Comparison of ENCODE assay signal across 1 cellular context in the genomic region with DNA sequence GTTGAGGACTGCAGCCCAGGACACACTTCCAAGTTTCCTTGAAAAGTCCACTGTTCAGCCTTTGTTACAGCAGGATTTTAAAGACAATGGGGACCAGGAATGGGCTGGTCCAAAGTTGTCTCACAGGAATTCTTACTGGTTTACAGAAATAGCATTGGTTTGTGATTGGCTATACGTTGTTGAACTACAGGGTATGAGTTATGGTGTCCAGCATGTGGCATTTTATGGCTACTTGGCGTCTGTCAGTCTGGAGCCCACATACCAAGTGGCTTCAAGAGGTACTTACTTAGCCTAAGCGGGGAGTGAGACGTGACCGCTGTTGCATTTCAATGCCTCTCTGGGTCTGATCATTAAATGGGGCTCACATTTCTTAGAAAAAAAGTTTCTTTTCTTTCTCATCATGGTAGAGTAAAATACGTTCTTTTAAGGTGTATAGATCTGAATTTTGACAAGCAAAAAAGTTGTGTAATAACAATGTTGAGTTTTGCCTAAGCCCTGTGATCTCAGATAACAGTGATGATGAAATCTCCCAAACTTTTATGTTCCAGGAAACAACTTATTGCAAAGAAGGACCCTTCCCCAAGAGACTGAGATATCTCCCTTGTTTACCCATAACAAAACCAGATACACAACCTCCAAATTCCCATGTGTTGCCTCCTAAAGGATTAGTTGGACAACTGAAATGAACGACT.
TF ChIP-seq lines count a peak whose summit lies in the region.

No MANE protein-coding gene starts in this region.

TF ChIP-seq in HepG2, 621 proteins besides CTCF, POLR2A, EP300 and RAD21 (continued from another document and continues in another):
- TF ChIP-seq NRL (CRISPR knock-in tag; IDR thresholded peaks at IDR 0.05; ENCODE audit: borderline replicate concordance) (no peak), ZNF546 (CRISPR knock-in tag; conservative IDR thresholded peaks at IDR 0.05) (no peak), SOX5 (CRISPR knock-in tag; IDR thresholded peaks at IDR 0.05; ENCODE audit: borderline replicate concordance) (no peak), ZMYM3 (CRISPR knock-in tag; IDR thresholded peaks at IDR 0.05) (no peak), ZNF225 (CRISPR knock-in tag; IDR thresholded peaks at IDR 0.05) (no peak), ADNP (CRISPR knock-in tag; IDR thresholded peaks at IDR 0.05) (no peak), ZFP1 (CRISPR knock-in tag; IDR thresholded peaks at IDR 0.05) (no peak), ZSCAN20 (CRISPR knock-in tag; IDR thresholded peaks at IDR 0.05; ENCODE audit: borderline replicate concordance) (no peak), KDM6A (CRISPR knock-in tag; IDR thresholded peaks at IDR 0.05; ENCODE audit: low read depth) (no peak), CENPX (CRISPR knock-in tag; IDR thresholded peaks at IDR 0.05) (no peak), NAIF1 (CRISPR knock-in tag; IDR thresholded peaks at IDR 0.05; ENCODE audit: borderline replicate concordance) (no peak), ZNF597 (CRISPR knock-in tag; IDR thresholded peaks at IDR 0.05) (no peak), ZKSCAN1 (IDR thresholded peaks at IDR 0.05; ENCODE audit: low read length) (no peak), LBX2 (CRISPR knock-in tag; IDR thresholded peaks at IDR 0.05; ENCODE audit: borderline replicate concordance) (no peak), SOX6 (IDR thresholded peaks at IDR 0.05) (no peak), SOX6 (CRISPR knock-in tag; IDR thresholded peaks at IDR 0.05) (peak; percentile 51; the same call in 1 of the 2 replicates), MBD4 (IDR thresholded peaks at IDR 0.05; ENCODE audit: borderline replicate concordance, low read length) (no peak), ZNF766 (CRISPR knock-in tag; IDR thresholded peaks at IDR 0.05; ENCODE audit: borderline replicate concordance) (no peak), HOXD1 (CRISPR knock-in tag; IDR thresholded peaks at IDR 0.05) (no peak), ZNF30 (CRISPR knock-in tag; IDR thresholded peaks at IDR 0.05) (no peak), BCL6 (CRISPR knock-in tag; IDR thresholded peaks at IDR 0.05) (0 out of 2 replicates have a peak, but pooled peaks have one; percentile 13), NR2F2 (IDR thresholded peaks at IDR 0.05; ENCODE audit: borderline replicate concordance, low read depth) (no peak), FOXK1 (CRISPR knock-in tag; IDR thresholded peaks at IDR 0.05; ENCODE audit: borderline replicate concordance, low read depth) (0 out of 2 replicates have a peak, but pooled peaks have one; percentile 27), NFKB2 (CRISPR knock-in tag; IDR thresholded peaks at IDR 0.05; ENCODE audit: borderline replicate concordance) (no peak), CREB1 (IDR thresholded peaks at IDR 0.05) (no peak), CREB1 (CRISPR knock-in tag; IDR thresholded peaks at IDR 0.05) (peak; percentile 29; the same call in 1 of the 2 replicates), POGZ (CRISPR knock-in tag; IDR thresholded peaks at IDR 0.05) (no peak), ZNF644 (CRISPR knock-in tag; IDR thresholded peaks at IDR 0.05; ENCODE audit: low read depth) (no peak), ZNF709 (CRISPR knock-in tag; IDR thresholded peaks at IDR 0.05) (no peak), RNF219 (CRISPR knock-in tag; IDR thresholded peaks at IDR 0.05) (no peak), MIER3 (CRISPR knock-in tag; IDR thresholded peaks at IDR 0.05; ENCODE audit: borderline replicate concordance) (no peak), BATF2 (CRISPR knock-in tag; IDR thresholded peaks at IDR 0.05) (no peak), ZFP82 (CRISPR knock-in tag; IDR thresholded peaks at IDR 0.05; ENCODE audit: borderline replicate concordance) (no peak), KIAA2018 (CRISPR knock-in tag; IDR thresholded peaks at IDR 0.05; ENCODE audit: borderline replicate concordance) (no peak), ZNF747 (CRISPR knock-in tag; IDR thresholded peaks at IDR 0.05; ENCODE audit: borderline replicate concordance) (no peak)
- TF ChIP-seq, protein P1, sequence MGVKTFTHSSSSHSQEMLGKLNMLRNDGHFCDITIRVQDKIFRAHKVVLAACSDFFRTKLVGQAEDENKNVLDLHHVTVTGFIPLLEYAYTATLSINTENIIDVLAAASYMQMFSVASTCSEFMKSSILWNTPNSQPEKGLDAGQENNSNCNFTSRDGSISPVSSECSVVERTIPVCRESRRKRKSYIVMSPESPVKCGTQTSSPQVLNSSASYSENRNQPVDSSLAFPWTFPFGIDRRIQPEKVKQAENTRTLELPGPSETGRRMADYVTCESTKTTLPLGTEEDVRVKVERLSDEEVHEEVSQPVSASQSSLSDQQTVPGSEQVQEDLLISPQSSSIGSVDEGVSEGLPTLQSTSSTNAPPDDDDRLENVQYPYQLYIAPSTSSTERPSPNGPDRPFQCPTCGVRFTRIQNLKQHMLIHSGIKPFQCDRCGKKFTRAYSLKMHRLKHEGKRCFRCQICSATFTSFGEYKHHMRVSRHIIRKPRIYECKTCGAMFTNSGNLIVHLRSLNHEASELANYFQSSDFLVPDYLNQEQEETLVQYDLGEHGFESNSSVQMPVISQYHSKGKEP (CRISPR knock-in tag; IDR thresholded peaks at IDR 0.05) = no peak
- TF ChIP-seq, protein P2, sequence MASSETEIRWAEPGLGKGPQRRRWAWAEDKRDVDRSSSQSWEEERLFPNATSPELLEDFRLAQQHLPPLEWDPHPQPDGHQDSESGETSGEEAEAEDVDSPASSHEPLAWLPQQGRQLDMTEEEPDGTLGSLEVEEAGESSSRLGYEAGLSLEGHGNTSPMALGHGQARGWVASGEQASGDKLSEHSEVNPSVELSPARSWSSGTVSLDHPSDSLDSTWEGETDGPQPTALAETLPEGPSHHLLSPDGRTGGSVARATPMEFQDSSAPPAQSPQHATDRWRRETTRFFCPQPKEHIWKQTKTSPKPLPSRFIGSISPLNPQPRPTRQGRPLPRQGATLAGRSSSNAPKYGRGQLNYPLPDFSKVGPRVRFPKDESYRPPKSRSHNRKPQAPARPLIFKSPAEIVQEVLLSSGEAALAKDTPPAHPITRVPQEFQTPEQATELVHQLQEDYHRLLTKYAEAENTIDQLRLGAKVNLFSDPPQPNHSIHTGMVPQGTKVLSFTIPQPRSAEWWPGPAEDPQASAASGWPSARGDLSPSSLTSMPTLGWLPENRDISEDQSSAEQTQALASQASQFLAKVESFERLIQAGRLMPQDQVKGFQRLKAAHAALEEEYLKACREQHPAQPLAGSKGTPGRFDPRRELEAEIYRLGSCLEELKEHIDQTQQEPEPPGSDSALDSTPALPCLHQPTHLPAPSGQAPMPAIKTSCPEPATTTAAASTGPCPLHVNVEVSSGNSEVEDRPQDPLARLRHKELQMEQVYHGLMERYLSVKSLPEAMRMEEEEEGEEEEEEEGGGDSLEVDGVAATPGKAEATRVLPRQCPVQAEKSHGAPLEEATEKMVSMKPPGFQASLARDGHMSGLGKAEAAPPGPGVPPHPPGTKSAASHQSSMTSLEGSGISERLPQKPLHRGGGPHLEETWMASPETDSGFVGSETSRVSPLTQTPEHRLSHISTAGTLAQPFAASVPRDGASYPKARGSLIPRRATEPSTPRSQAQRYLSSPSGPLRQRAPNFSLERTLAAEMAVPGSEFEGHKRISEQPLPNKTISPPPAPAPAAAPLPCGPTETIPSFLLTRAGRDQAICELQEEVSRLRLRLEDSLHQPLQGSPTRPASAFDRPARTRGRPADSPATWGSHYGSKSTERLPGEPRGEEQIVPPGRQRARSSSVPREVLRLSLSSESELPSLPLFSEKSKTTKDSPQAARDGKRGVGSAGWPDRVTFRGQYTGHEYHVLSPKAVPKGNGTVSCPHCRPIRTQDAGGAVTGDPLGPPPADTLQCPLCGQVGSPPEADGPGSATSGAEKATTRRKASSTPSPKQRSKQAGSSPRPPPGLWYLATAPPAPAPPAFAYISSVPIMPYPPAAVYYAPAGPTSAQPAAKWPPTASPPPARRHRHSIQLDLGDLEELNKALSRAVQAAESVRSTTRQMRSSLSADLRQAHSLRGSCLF (CRISPR knock-in tag; IDR thresholded peaks at IDR 0.05; ENCODE audit: borderline replicate concordance) = no peak
- TF ChIP-seq, protein P3, sequence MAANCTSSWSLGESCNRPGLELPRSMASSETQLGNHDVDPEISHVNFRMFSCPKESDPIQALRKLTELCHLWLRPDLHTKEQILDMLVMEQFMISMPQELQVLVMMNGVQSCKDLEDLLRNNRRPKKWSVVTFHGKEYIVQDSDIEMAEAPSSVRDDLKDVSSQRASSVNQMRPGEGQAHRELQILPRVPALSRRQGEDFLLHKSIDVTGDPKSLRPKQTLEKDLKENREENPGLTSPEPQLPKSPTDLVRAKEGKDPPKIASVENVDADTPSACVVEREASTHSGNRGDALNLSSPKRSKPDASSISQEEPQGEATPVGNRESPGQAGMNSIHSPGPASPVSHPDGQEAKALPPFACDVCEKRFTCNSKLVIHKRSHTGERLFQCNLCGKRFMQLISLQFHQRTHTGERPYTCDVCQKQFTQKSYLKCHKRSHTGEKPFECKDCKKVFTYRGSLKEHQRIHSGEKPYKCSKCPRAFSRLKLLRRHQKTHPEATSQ (CRISPR knock-in tag; IDR thresholded peaks at IDR 0.05; ENCODE audit: borderline replicate concordance) = no peak
